1 cellular context compared by ENCODE assay signal in genomic region chr3:170078620-170079281, GRCh38.
TF ChIP-seq lines count a peak whose summit lies in the region.

No MANE protein-coding gene starts in this region.

TF ChIP-seq in GM23338, 12 proteins besides CTCF, POLR2A, EP300 and RAD21 (continued from another document):
- no peak for TF ChIP-seq ZNF462 (CRISPR knock-in tag; IDR thresholded peaks at IDR 0.05)
- no peak for TF ChIP-seq EZH2phosphoT487 (IDR thresholded peaks at IDR 0.05; ENCODE audit: unreplicated experiment)
- TF ChIP-seq STAT1 (IDR thresholded peaks at IDR 0.05; ENCODE audit: unreplicated experiment): no peak
TF ChIP-seq in GM23338: peak in this region for 0.
